Comparison of ENCODE assay signal across 23 cellular contexts in genomic region chr22:47718337-47718736, GRCh38.
"Had no signal": no experiment of that assay in that cellular context is flagged by ENCODE, and none has a peak within 500 bp of the region (broad histone marks: within the 10 kb centered on the region; RNA-seq: fewer than 3 reads in every experiment).

No MANE protein-coding gene starts in this region.

- H3K9ac ChIP-seq: KMS-11 had no signal

- H3K4me1 Mint-ChIP-seq: IgD-negative memory B cell had no signal

- H3K27ac Mint-ChIP-seq: IgD-negative memory B cell had no signal

- H3K4me3 ChIP-seq: K562, SJSA1, SK-N-MC had no signal

- H3K27me3 ChIP-seq: SJSA1 had no signal

- H3K27ac ChIP-seq: HL-60, KMS-11, SJSA1, SK-N-MC had no signal

- H3K4me2 ChIP-seq: KMS-11 had no signal

- H3K4me1 ChIP-seq: SJSA1 had no signal

- H3K4me3 Mint-ChIP-seq: IgD-negative memory B cell had no signal

- H3K36me3 ChIP-seq: SJSA1 had no signal

- DNase-seq: Kasumi-1, MM.1S, NCI-H1092 treated with DMSO at 0.1 percent for 48 hours, NCI-H1436, NCI-H1694, NCI-H2029, NCI-H2081 treated with DMSO at 0.1 percent for 48 hours, NCI-H2171, NCI-H226, NCI-H446, NCI-H510A, NCI-H524 treated with DMSO at 0.1 percent for 48 hours, NCI-H69, NCI-H774, Right ventricle myocardium superior, RPMI8226, SIG-M5 had no signal

- H3K9me3 ChIP-seq: SJSA1 had no signal

- ATAC-seq: K562 had no signal
